1 cellular context compared by ENCODE assay signal in genomic region chr1:226569879-226570547, GRCh38.
TF ChIP-seq lines count a peak whose summit lies in the region.

No MANE protein-coding gene starts in this region.

TF ChIP-seq in GM12878, 131 proteins besides CTCF, POLR2A, EP300 and RAD21 (continued from another document):
- TF ChIP-seq E4F1 (IDR thresholded peaks at IDR 0.05; ENCODE audit: borderline replicate concordance, partially characterized antibody): no peak
- no peak for TF ChIP-seq DPF2 (IDR thresholded peaks at IDR 0.05)
- no peak for TF ChIP-seq MXI1 (IDR thresholded peaks at IDR 0.05; ENCODE audit: low read depth, low read length)
- no peak for TF ChIP-seq TCF3 (IDR thresholded peaks at IDR 0.05; ENCODE audit: borderline replicate concordance, insufficient read depth, low read depth, low read length)
- no peak for TF ChIP-seq ZSCAN29 (IDR thresholded peaks at IDR 0.05)
- TF ChIP-seq ELK1 (IDR thresholded peaks at IDR 0.05; ENCODE audit: low read depth, low read length): no peak
- TF ChIP-seq SMAD1 (IDR thresholded peaks at IDR 0.05; ENCODE audit: low read depth, partially characterized antibody): no peak
- no peak for TF ChIP-seq CREB1 (IDR thresholded peaks at IDR 0.05; ENCODE audit: low read depth)
- no peak for TF ChIP-seq CHD2 (IDR thresholded peaks at IDR 0.05; ENCODE audit: borderline replicate concordance, low read depth, low read length)
- no peak for TF ChIP-seq ZNF24 (IDR thresholded peaks at IDR 0.05)
- TF ChIP-seq POLR2AphosphoS2 (IDR thresholded peaks at IDR 0.05; ENCODE audit: low read depth, low read length): no peak
- no peak for TF ChIP-seq IRF4 (IDR thresholded peaks at IDR 0.05; ENCODE audit: low read depth, low read length)
- no peak for TF ChIP-seq HCFC1 (IDR thresholded peaks at IDR 0.05; ENCODE audit: low read length)
- TF ChIP-seq BACH1 (IDR thresholded peaks at IDR 0.05; ENCODE audit: borderline replicate concordance): no peak
- no peak for TF ChIP-seq SIN3A (IDR thresholded peaks at IDR 0.05; ENCODE audit: low read depth, low read length)
- TF ChIP-seq IKZF1 (conservative IDR thresholded peaks at IDR 0.05): no peak
- TF ChIP-seq, protein P1, sequence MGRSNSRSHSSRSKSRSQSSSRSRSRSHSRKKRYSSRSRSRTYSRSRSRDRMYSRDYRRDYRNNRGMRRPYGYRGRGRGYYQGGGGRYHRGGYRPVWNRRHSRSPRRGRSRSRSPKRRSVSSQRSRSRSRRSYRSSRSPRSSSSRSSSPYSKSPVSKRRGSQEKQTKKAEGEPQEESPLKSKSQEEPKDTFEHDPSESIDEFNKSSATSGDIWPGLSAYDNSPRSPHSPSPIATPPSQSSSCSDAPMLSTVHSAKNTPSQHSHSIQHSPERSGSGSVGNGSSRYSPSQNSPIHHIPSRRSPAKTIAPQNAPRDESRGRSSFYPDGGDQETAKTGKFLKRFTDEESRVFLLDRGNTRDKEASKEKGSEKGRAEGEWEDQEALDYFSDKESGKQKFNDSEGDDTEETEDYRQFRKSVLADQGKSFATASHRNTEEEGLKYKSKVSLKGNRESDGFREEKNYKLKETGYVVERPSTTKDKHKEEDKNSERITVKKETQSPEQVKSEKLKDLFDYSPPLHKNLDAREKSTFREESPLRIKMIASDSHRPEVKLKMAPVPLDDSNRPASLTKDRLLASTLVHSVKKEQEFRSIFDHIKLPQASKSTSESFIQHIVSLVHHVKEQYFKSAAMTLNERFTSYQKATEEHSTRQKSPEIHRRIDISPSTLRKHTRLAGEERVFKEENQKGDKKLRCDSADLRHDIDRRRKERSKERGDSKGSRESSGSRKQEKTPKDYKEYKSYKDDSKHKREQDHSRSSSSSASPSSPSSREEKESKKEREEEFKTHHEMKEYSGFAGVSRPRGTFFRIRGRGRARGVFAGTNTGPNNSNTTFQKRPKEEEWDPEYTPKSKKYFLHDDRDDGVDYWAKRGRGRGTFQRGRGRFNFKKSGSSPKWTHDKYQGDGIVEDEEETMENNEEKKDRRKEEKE (IDR thresholded peaks at IDR 0.05): no peak
